ENCODE assay signal across 1 cellular context in genomic region chr1:205420938-205421337, GRCh38.
TF ChIP-seq lines count a peak whose summit lies in the region.

No MANE protein-coding gene starts in this region.

TF ChIP-seq in HepG2, 621 proteins besides CTCF, POLR2A, EP300 and RAD21:
- TF ChIP-seq MAFF (IDR thresholded peaks at IDR 0.05; ENCODE audit: low read depth, low read length) (peak; percentile 52; the same call in 1 of the 2 replicates), ZNF142 (CRISPR knock-in tag; IDR thresholded peaks at IDR 0.05) (no peak), HNF4G (IDR thresholded peaks at IDR 0.05; ENCODE audit: borderline replicate concordance, low read depth, low read length) (no peak), HNF4G (CRISPR knock-in tag; IDR thresholded peaks at IDR 0.05; ENCODE audit: borderline replicate concordance, low read depth) (no peak), TEF (CRISPR knock-in tag; IDR thresholded peaks at IDR 0.05) (no peak), MAFK (conservative IDR thresholded peaks at IDR 0.05 in 1 of 2, IDR thresholded peaks at IDR 0.05 in 1 of 2; ENCODE audit: low read length in 2 of 2) (peak; percentile 59 to 67)
